Comparison of ENCODE assay signal across 8 cellular contexts in the genomic region with DNA sequence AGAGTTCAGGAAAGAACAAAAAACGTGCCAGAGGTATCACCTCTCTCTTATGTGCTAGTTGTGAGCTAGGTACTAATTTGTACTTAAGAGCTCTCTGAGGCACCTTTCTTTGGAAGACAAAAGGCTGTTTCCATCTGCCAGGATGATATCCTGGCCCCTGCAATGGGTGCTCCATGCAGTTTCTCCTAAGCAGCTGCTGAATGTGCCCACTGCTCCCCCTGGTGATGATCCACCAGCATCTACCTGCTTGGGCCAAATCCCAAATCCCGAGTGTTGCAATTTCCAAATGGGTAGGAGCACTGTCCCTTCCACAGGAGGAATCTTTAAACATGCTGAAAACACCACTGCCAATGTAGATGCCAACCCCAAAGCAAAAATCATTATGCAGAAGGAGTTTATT.
A peak's percentile ranks its signal among the peaks of the same experiment; 100 is the strongest.
DNase-seq lines count a peak whose midpoint lies in the region; ATAC-seq and TF ChIP-seq lines count a peak whose summit lies in the region.

No MANE protein-coding gene starts in this region.

- H3K27ac ChIP-seq in neural cell (ENCODE audit: low read length): no peak overlapping the region
- H3K27ac ChIP-seq in mesenchymal stem cell (ENCODE audit: low read length, poor library complexity, severe bottlenecking): no peak overlapping the region

- no peak overlapping the region for H3K14ac ChIP-seq in mesenchymal stem cell (ENCODE audit: low read length in 2 of 2)

- no peaks in the 10 kb centered on the region for H3F3A ChIP-seq in neural cell (ENCODE audit: insufficient read depth, low read length, poor library complexity, severe bottlenecking)

- no peaks in the 10 kb centered on the region for H3K36me3 Mint-ChIP-seq in activated naive CD4-positive, alpha-beta T cell treated with anti-CD3 and anti-CD28 coated beads, Interleukin-2, amount 50 U/mL, for 72 hours

- H2AK5ac ChIP-seq in mesenchymal stem cell (ENCODE audit: low read length, severe bottlenecking): no peak overlapping the region

- no peak overlapping the region for H3K27ac Mint-ChIP-seq in activated naive CD4-positive, alpha-beta T cell treated with anti-CD3 and anti-CD28 coated beads, Interleukin-2, amount 50 U/mL, for 72 hours

- H3K79me2 ChIP-seq in neural cell (replicated peaks; ENCODE audit: insufficient read depth, low read length): no peaks in the 10 kb centered on the region

- TF ChIP-seq RAD21 in neural cell (conservative IDR thresholded peaks at IDR 0.05): peak; percentile 57

- TF ChIP-seq EP300 in neural cell (conservative IDR thresholded peaks at IDR 0.05; ENCODE audit: poor library complexity, severe bottlenecking): no peak

- H2BK5ac ChIP-seq in mesenchymal stem cell (ENCODE audit: low read depth, low read length, poor library complexity, severe bottlenecking): no peak overlapping the region

- no peaks in the 10 kb centered on the region for H4K20me1 ChIP-seq in neural cell (ENCODE audit: insufficient read depth)

- no peak overlapping the region for H4K91ac ChIP-seq in mesenchymal stem cell (ENCODE audit: low read length)

- no peak overlapping the region for H3K23ac ChIP-seq in mesenchymal stem cell (ENCODE audit: low read length in 2 of 2)

- H3K9me3 Mint-ChIP-seq in activated naive CD4-positive, alpha-beta T cell treated with anti-CD3 and anti-CD28 coated beads, Interleukin-2, amount 50 U/mL, for 72 hours: no peaks in the 10 kb centered on the region

- H2BK120ac ChIP-seq in mesenchymal stem cell (ENCODE audit: low read depth, low read length): no peak overlapping the region

- H2AFZ ChIP-seq in neural cell (ENCODE audit: low read depth, low read length) (no peak overlapping the region), mesenchymal stem cell (ENCODE audit: low read depth, low read length) (no peak overlapping the region)

- H3K4me3 ChIP-seq in GM12875 (ENCODE audit: low read depth, low read length): no peak overlapping the region
- no peak overlapping the region for H3K4me3 ChIP-seq in neural cell (ENCODE audit: low read length)
- H3K4me3 ChIP-seq in mesenchymal stem cell (ENCODE audit: insufficient read depth in 1 of 2, low read depth in 1 of 2, low read length in 2 of 2): no peak overlapping the region

- H4K8ac ChIP-seq in mesenchymal stem cell (ENCODE audit: low read length): no peak overlapping the region

- H3K36me3 ChIP-seq in neural cell (ENCODE audit: insufficient read depth, low read length) (no peaks in the 10 kb centered on the region), mesenchymal stem cell (ENCODE audit: control insufficient read depth in 1 of 2, insufficient read depth in 2 of 2, low read depth in 1 of 2, low read length in 2 of 2) (no peaks in the 10 kb centered on the region)

- H3K9me3 ChIP-seq in neural cell (ENCODE audit: low read length) (no peaks in the 10 kb centered on the region), mesenchymal stem cell (ENCODE audit: control insufficient read depth, low read length) (no peaks in the 10 kb centered on the region)

- WGBS in mesenchymal stem cell: 6% methylated on average over 2 of the region's 2 CpGs

- no peak overlapping the region for H2BK15ac ChIP-seq in mesenchymal stem cell (ENCODE audit: low read depth, poor library complexity, severe bottlenecking)

- no peaks in the 10 kb centered on the region for H3K4me1 ChIP-seq in mesenchymal stem cell (ENCODE audit: control insufficient read depth, insufficient read depth, low read depth, low read length)

- no peak overlapping the region for H2BK12ac ChIP-seq in mesenchymal stem cell (ENCODE audit: low read length in 2 of 2)

- peak; percentile 48 for DNase-seq in NCI-H2107 treated with DMSO at 0.1 percent for 48 hours (lab: John Stamatoyannopoulos, UW; ENCODE audit: unreplicated experiment)
- peak; percentile 64 to 66 for DNase-seq in dermis microvascular lymphatic vessel endothelial cell (ENCODE audit: low read depth in 2 of 2)
- no peak for DNase-seq in mesenchymal stem cell
- DNase-seq in OCI-M2 (lab: John Stamatoyannopoulos, UW; ENCODE audit: unreplicated experiment): no peak
- no peak for DNase-seq in activated naive CD4-positive, alpha-beta T cell treated with anti-CD3 and anti-CD28 coated beads, Interleukin-2, amount 50 U/mL, for 72 hours (ENCODE audit: low spot score in 2 of 2)

- no peak overlapping the region for H3K9ac ChIP-seq in neural cell (ENCODE audit: low read length)
- H3K9ac ChIP-seq in mesenchymal stem cell (ENCODE audit: low read length): no peak overlapping the region

- H3K9me2 ChIP-seq in neural cell (ENCODE audit: insufficient read depth, low read length): no peaks in the 10 kb centered on the region

- no peak for ATAC-seq in HG02798 (IDR thresholded peaks at IDR 0.05; ENCODE audit: poor library complexity, unreplicated experiment)
- no peak for ATAC-seq in activated naive CD4-positive, alpha-beta T cell treated with anti-CD3 and anti-CD28 coated beads, Interleukin-2, amount 50 U/mL, for 72 hours

- no peaks in the 10 kb centered on the region for H3K79me1 ChIP-seq in mesenchymal stem cell (replicated peaks; ENCODE audit: low read length, poor library complexity, severe bottlenecking)

- no peak overlapping the region for H3K4ac ChIP-seq in mesenchymal stem cell (ENCODE audit: low read depth in 1 of 2, low read length in 2 of 2)

- H3K27me3 ChIP-seq in neural cell (ENCODE audit: insufficient read depth, low read depth, low read length): no peaks in the 10 kb centered on the region
- peaks cover 0 to 23% of the 10 kb centered on the region in 2 experiments for H3K27me3 ChIP-seq in mesenchymal stem cell (ENCODE audit: control insufficient read depth in 1 of 2, insufficient read depth in 1 of 2, low read length in 2 of 2)

- peak; percentile 36; the same call in 1 of the 2 replicates for TF ChIP-seq CTCF in GM12875 (IDR thresholded peaks at IDR 0.05; ENCODE audit: borderline replicate concordance, insufficient read depth, low read depth, low read length)
- TF ChIP-seq CTCF in neural cell (IDR thresholded peaks at IDR 0.05; ENCODE audit: poor library complexity, severe bottlenecking): peak; percentile 61

- H3K4me2 ChIP-seq in neural cell (ENCODE audit: low read length): no peak overlapping the region
- no peak overlapping the region for H3K4me2 ChIP-seq in mesenchymal stem cell (ENCODE audit: low read length, poor library complexity, severe bottlenecking)

- H3K18ac ChIP-seq in mesenchymal stem cell (ENCODE audit: low read depth in 1 of 2, low read length in 2 of 2): no peak overlapping the region

TF ChIP-seq in neural cell, 6 proteins besides CTCF, POLR2A, EP300 and RAD21:
- TF ChIP-seq SMC3 (conservative IDR thresholded peaks at IDR 0.05; ENCODE audit: poor library complexity) (peak; percentile 63), POLR2AphosphoS5 (IDR thresholded peaks at IDR 0.05) (no peak)
TF ChIP-seq in neural cell: peak in this region for 1.

Comparison
In these comparisons a context has a peak if more than half of its experiments do, and no peak if none do; other contexts are left out.
1. DNase-seq: peak in NCI-H2107 treated with DMSO at 0.1 percent for 48 hours (single experiment) and dermis microvascular lymphatic vessel endothelial cell (2 of 2); none in mesenchymal stem cell (single experiment), OCI-M2 (single experiment) and activated naive CD4-positive, alpha-beta T cell treated with anti-CD3 and anti-CD28 coated beads, Interleukin-2, amount 50 U/mL, for 72 hours (0 of 2).